29 cellular contexts compared by ENCODE assay signal in genomic region chrX:134713618-134714107, GRCh38. TPM values are rescaled to one million over a fixed set of nuclear protein-coding genes. Genes with fewer than 3 reads are reported as not detected.
"Had no signal": no experiment of that assay in that cellular context is flagged by ENCODE, and none has a peak within 500 bp of the region (broad histone marks: within the 10 kb centered on the region; RNA-seq: fewer than 3 reads in every experiment).

No MANE protein-coding gene starts in this region.

- H3K27ac ChIP-seq: esophagus squamous epithelium, heart right ventricle, left ventricle myocardium inferior, lower lobe of right lung, parathyroid adenoma, suprapubic skin had no signal

- H3K27me3 ChIP-seq: esophagus squamous epithelium, suprapubic skin had no signal

- H3K4me2 ChIP-seq: smooth muscle cell had no signal

- H3K36me3 ChIP-seq: esophagus squamous epithelium, heart right ventricle, left ventricle myocardium inferior, lower lobe of right lung, suprapubic skin had no signal

- DNase-seq: cortex of kidney; effector memory CD8-positive, alpha-beta T cell; erythroblast; esophagus squamous epithelium; foreskin melanocyte; glutamatergic neuron; heart right ventricle; hippocampal formation; left cardiac atrium; left ventricle myocardium inferior; lower lobe of right lung; natural killer cell; stimulated activated CD4-positive, alpha-beta T cell treated with anti-CD3 and anti-CD28 coated beads, Interleukin-12 subunit alpha, Interleukin-12 subunit beta, amount 100 ng/mL, for 4 hours; stimulated activated CD4-positive, alpha-beta T cell treated with anti-CD3 and anti-CD28 coated beads, Interleukin-1b, Interleukin-23, amount 100 ng/mL, for 48 hours; stimulated activated CD4-positive, alpha-beta T cell treated with anti-CD3 and anti-CD28 coated beads, Interleukin-4, amount 100 ng/mL, for 1 hour; stimulated activated CD8-positive, alpha-beta memory T cell treated with anti-CD3 and anti-CD28 coated beads, Interleukin-4, amount 100 ng/mL, for 48 hours; stimulated activated naive CD4-positive, alpha-beta T cell; stimulated activated naive CD8-positive, alpha-beta T cell treated with anti-CD3 and anti-CD28 coated beads, Interleukin-15, amount 100 ng/mL, for 72 hours; trophoblast cell had no signal

- H3K36me3 Mint-ChIP-seq: natural killer cell had no signal

- H3K4me1 ChIP-seq: esophagus squamous epithelium, lower lobe of right lung, parathyroid adenoma, suprapubic skin had no signal

- H3K4me3 ChIP-seq: esophagus squamous epithelium, heart right ventricle, left ventricle myocardium inferior, lower lobe of right lung, smooth muscle cell, suprapubic skin had no signal

- H3K4me3 Mint-ChIP-seq: effector memory CD8-positive, alpha-beta T cell; natural killer cell; neural crest cell; stimulated activated naive CD8-positive, alpha-beta T cell treated with anti-CD3 and anti-CD28 coated beads, Interleukin-15, amount 100 ng/mL, for 72 hours had no signal

- H2AFZ ChIP-seq: parathyroid adenoma had no signal

- H3K27ac Mint-ChIP-seq: effector memory CD8-positive, alpha-beta T cell; natural killer cell; progenitor cell of endocrine pancreas; stimulated activated naive CD8-positive, alpha-beta T cell treated with anti-CD3 and anti-CD28 coated beads, Interleukin-15, amount 100 ng/mL, for 72 hours had no signal

- H3K9ac ChIP-seq: parathyroid adenoma had no signal

- H3K27me3 Mint-ChIP-seq: progenitor cell of endocrine pancreas had no signal

- H3K9me3 Mint-ChIP-seq: effector memory CD8-positive, alpha-beta T cell; natural killer cell; stimulated activated naive CD8-positive, alpha-beta T cell treated with anti-CD3 and anti-CD28 coated beads, Interleukin-15, amount 100 ng/mL, for 72 hours had no signal

- H3K9me3 ChIP-seq: esophagus squamous epithelium, heart right ventricle, left ventricle myocardium inferior, lower lobe of right lung, suprapubic skin had no signal

- ATAC-seq: effector memory CD8-positive, alpha-beta T cell; heart right ventricle; left cardiac atrium; lower lobe of right lung; natural killer cell; sciatic nerve; stimulated activated naive CD8-positive, alpha-beta T cell treated with anti-CD3 and anti-CD28 coated beads, Interleukin-15, amount 100 ng/mL, for 72 hours had no signal

RNA-seq across cellular contexts. Expression of gene PLAC1, which starts 55.4 kb away (rescaled TPM):
- total RNA-seq: dermis microvascular lymphatic vessel endothelial cell, heart right ventricle, kidney epithelial cell, left cardiac atrium, left ventricle myocardium inferior, lower lobe of right lung, mononuclear cell, natural killer cell, neural crest cell, osteoblast, progenitor cell of endocrine pancreas, sciatic nerve, suprapubic skin had no signal
- polyA plus RNA-seq: heart right ventricle had no signal
